ENCODE assay signal across 9 cellular contexts in the genomic region with DNA sequence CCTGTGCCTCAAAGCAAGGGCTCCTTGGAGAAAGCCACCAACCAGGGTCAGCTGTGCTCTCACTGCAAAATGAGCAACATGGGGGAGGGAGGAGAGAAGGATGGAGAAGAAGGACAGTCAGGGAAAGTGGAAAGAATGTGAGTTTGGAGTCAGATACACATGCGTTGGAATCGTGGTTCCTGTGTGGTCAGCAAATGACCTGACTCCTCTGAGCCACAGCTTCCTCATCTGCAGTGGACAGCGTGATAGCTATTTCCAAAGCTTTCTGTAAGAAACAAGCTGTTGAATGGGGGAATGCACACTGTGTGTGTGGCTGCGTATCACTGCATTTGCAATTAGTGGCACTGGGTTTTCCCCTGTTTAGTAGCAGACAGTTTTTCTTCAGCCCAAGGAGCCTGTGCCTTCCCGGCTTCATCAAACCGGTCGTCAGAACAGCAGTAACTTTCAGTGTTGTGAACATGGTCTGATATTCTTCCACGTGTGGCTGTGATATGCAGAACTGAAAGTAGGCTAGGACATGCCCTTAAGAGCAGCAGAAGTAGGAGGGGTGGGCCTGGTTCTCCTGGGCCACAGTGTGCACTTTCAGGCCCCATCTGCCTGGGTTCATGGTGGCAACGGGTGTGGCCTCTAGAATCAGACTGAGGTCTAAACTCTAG.
DNase-seq lines count a peak whose midpoint lies in the region; ATAC-seq, FAIRE-seq and TF ChIP-seq lines count a peak whose summit lies in the region.
"Had no signal": no experiment of that assay in that cellular context is flagged by ENCODE, and none has a peak within 500 bp of the region (broad histone marks: within the 10 kb centered on the region; RNA-seq: fewer than 3 reads in every experiment).

No MANE protein-coding gene starts in this region.

- H3K27ac ChIP-seq in A673 (ENCODE audit: low read depth, low read length, poor library complexity, severe bottlenecking) = no peak overlapping the region

- FAIRE-seq in H54 (lab: Jason Lieb, UNC) = no peak

- no peaks in the 10 kb centered on the region for H3K9me3 ChIP-seq in A673 (ENCODE audit: low read depth, low read length, poor library complexity, severe bottlenecking)

- intact Hi-C loops in A673 (cut with micrococcal nuclease; ENCODE audit: unreplicated experiment) = no loop called here

- POLR2A ChIA-PET in A673 (lab: Charles Lee; ENCODE audit: low non-redundant PET) = no interaction called here

- TF ChIP-seq CTCF in A673 (conservative IDR thresholded peaks at IDR 0.05; ENCODE audit: low read depth, low read length) = no peak

- TF ChIP-seq POLR2A in H54 (IDR thresholded peaks at IDR 0.05; ENCODE audit: low read depth, low read length) = no peak

- ATAC-seq in GM18519 (IDR thresholded peaks at IDR 0.05; ENCODE audit: low FRiP score, unreplicated experiment) (peak; percentile 95), GM21576 (IDR thresholded peaks at IDR 0.05; ENCODE audit: unreplicated experiment) (peak; percentile 99), HG03469 (IDR thresholded peaks at IDR 0.05; ENCODE audit: unreplicated experiment) (peak; percentile 97), left lobe of liver (peak; percentile 33)

- CTCF ChIA-PET in A673 (lab: Charles Lee) = no interaction called here

- no peaks in the 10 kb centered on the region for H3K36me3 ChIP-seq in A673 (ENCODE audit: insufficient read depth, low read length, poor library complexity, severe bottlenecking)

- H3K27me3 ChIP-seq in A673 (replicated peaks; ENCODE audit: insufficient read depth, low read depth, low read length, poor library complexity) = peaks cover 16% of the 10 kb centered on the region

- no peaks in the 10 kb centered on the region for H3K4me1 ChIP-seq in A673 (ENCODE audit: insufficient read depth, low read length, poor library complexity, severe bottlenecking)

- DNase-seq in left lobe of liver (ENCODE audit: low spot score) = no peak
- DNase-seq in activated T-cell treated with anti-CD3 and anti-CD28 coated beads for 4 hours = no peak
- no peak for DNase-seq in stimulated activated CD4-positive, alpha-beta T cell treated with anti-CD3 and anti-CD28 coated beads, Interleukin-1b, Interleukin-23, amount 100 ng/mL, for 48 hours
- DNase-seq in H54 (ENCODE audit: insufficient read length, low spot score) = no peak
- no peak for DNase-seq in A673 (ENCODE audit: low spot score)
- DNase-seq: activated naive CD4-positive, alpha-beta T cell treated with Interleukin-2 at 50 U/mL for 16 hours had no signal

- no peak overlapping the region for H3K4me3 ChIP-seq in A673 (ENCODE audit: low read depth, low read length, poor library complexity, severe bottlenecking)

- no TSS peak for BruUV-seq in A673 (replicated peaks; lab: Mats Ljungman, UMichigan)

Comparison
In these comparisons a context has a peak if more than half of its experiments do, and no peak if none do; other contexts are left out.
1. ATAC-seq: peak in every context shown above with its lines; median percentile 99 in GM21576; 97 in HG03469; 95 in GM18519; 33 in left lobe of liver.